Comparison of ENCODE assay signal across 22 cellular contexts in genomic region chr10:44788147-44788819, GRCh38.
DNase-seq lines count a peak whose midpoint lies in the region; ATAC-seq, FAIRE-seq and TF ChIP-seq lines count a peak whose summit lies in the region.
"Had no signal": no experiment of that assay in that cellular context is flagged by ENCODE, and none has a peak within 500 bp of the region (broad histone marks: within the 10 kb centered on the region; RNA-seq: fewer than 3 reads in every experiment).

No MANE protein-coding gene starts in this region.

- no peaks in the 10 kb centered on the region for H4K20me1 ChIP-seq in astrocyte (ENCODE audit: insufficient read depth, low read length)
- H4K20me1 ChIP-seq in neural progenitor cell (ENCODE audit: low read depth): no peaks in the 10 kb centered on the region
- H4K20me1 ChIP-seq: BLaER1 had no signal

- POLR2A ChIA-PET in naive thymus-derived CD8-positive, alpha-beta T cell (lab: Charles Lee): no interaction called here

- TF ChIP-seq POLR2A in esophagus muscularis mucosa (IDR thresholded peaks at IDR 0.05; ENCODE audit: low read depth): no peak
- TF ChIP-seq POLR2A in esophagus squamous epithelium (IDR thresholded peaks at IDR 0.05): no peak

- H3K4me3 Mint-ChIP-seq in astrocyte (ENCODE audit: unreplicated experiment) (no peak overlapping the region), neural progenitor cell (no peak overlapping the region)
- no peak overlapping the region for H3K4me3 Mint-ChIP-seq in naive thymus-derived CD8-positive, alpha-beta T cell
- H3K4me3 Mint-ChIP-seq: CD4-positive, alpha-beta T cell; H9 had no signal

- TF ChIP-seq CTCF in astrocyte (IDR thresholded peaks at IDR 0.05; ENCODE audit: insufficient read depth, low read depth, low read length) (no peak), esophagus muscularis mucosa (IDR thresholded peaks at IDR 0.05) (no peak), neural progenitor cell (IDR thresholded peaks at IDR 0.05) (no peak), esophagus squamous epithelium (IDR thresholded peaks at IDR 0.05) (no peak)

- H3K36me3 Mint-ChIP-seq in astrocyte (ENCODE audit: low read depth, unreplicated experiment) (no peaks in the 10 kb centered on the region), neural progenitor cell (no peaks in the 10 kb centered on the region)
- H3K36me3 Mint-ChIP-seq in naive thymus-derived CD8-positive, alpha-beta T cell: no peaks in the 10 kb centered on the region

- 90% methylated on average over 7 of the region's 8 CpGs for WGBS in esophagus muscularis mucosa
- 78 to 86% methylated on average over 8 of the region's 8 CpGs for WGBS in esophagus squamous epithelium, 2 donors

- H3K36me3 ChIP-seq in astrocyte (ENCODE audit: insufficient read depth, low read length): no peaks in the 10 kb centered on the region
- H3K36me3 ChIP-seq in esophagus muscularis mucosa: no peaks in the 10 kb centered on the region
- no peaks in the 10 kb centered on the region for H3K36me3 ChIP-seq in neural progenitor cell
- H3K36me3 ChIP-seq in esophagus squamous epithelium: no peaks in the 10 kb centered on the region
- H3K36me3 ChIP-seq: BLaER1 had no signal

- no peak overlapping the region for H3K9ac ChIP-seq in astrocyte (ENCODE audit: low read length)
- no peak overlapping the region for H3K9ac ChIP-seq in neural progenitor cell
- H3K9ac ChIP-seq: BLaER1 had no signal

- H3K27ac ChIP-seq in astrocyte (ENCODE audit: low read depth, low read length) (no peak overlapping the region), esophagus muscularis mucosa (replicated peaks in 1 of 4) (no peak overlapping the region), neural progenitor cell (no peak overlapping the region), esophagus squamous epithelium (no peak overlapping the region)
- H3K27ac ChIP-seq: BLaER1 had no signal

- H3K79me2 ChIP-seq in astrocyte (ENCODE audit: insufficient read depth, low read length) (no peaks in the 10 kb centered on the region), neural progenitor cell (ENCODE audit: low read depth) (no peaks in the 10 kb centered on the region)

- H3K4me3 ChIP-seq in astrocyte (ENCODE audit: insufficient read depth, low read depth, low read length) (no peak overlapping the region), esophagus muscularis mucosa (no peak overlapping the region), neural progenitor cell (no peak overlapping the region), esophagus squamous epithelium (no peak overlapping the region)
- H3K4me3 ChIP-seq: BLaER1, GM12878 had no signal

- ATAC-seq in naive thymus-derived CD8-positive, alpha-beta T cell: no peak
- ATAC-seq: GM12878, Panc1 had no signal

- no peaks in the 10 kb centered on the region for H3F3A ChIP-seq in neural progenitor cell (ENCODE audit: low read depth)

- H3K27me3 ChIP-seq in astrocyte (ENCODE audit: insufficient read depth, low read length) (no peaks in the 10 kb centered on the region), esophagus muscularis mucosa (no peaks in the 10 kb centered on the region), neural progenitor cell (no peaks in the 10 kb centered on the region), esophagus squamous epithelium (peaks cover 0 to 4% (median 0%) of the 10 kb centered on the region in 4 donors)
- H3K27me3 ChIP-seq: BLaER1 had no signal

- H3K9me3 Mint-ChIP-seq in astrocyte (ENCODE audit: unreplicated experiment): peaks cover 1% of the 10 kb centered on the region
- peaks cover 2% of the 10 kb centered on the region for H3K9me3 Mint-ChIP-seq in neural progenitor cell
- H3K9me3 Mint-ChIP-seq in naive thymus-derived CD8-positive, alpha-beta T cell: peaks cover 0 to 2% (median 0%) of the 10 kb centered on the region in 9 donors
- H3K9me3 Mint-ChIP-seq: CD4-positive, alpha-beta T cell; H9 had no signal

- H3K4me1 ChIP-seq in astrocyte (ENCODE audit: insufficient read depth, low read length) (peaks cover 6% of the 10 kb centered on the region), esophagus muscularis mucosa (peaks cover 0 to 5% (median 2%) of the 10 kb centered on the region in 4 donors), neural progenitor cell (no peaks in the 10 kb centered on the region), esophagus squamous epithelium (no peaks in the 10 kb centered on the region)
- H3K4me1 ChIP-seq: BLaER1 had no signal

- H2AFZ ChIP-seq in astrocyte (ENCODE audit: low read depth, low read length) (no peak overlapping the region), neural progenitor cell (replicated peaks) (no peak overlapping the region)

- intact Hi-C loops in esophagus muscularis mucosa (cut with DNase I) (no loop called here), esophagus squamous epithelium (cut with DNase I) (no loop called here)

- peak; percentile 77 for DNase-seq in astrocyte (ENCODE audit: low read depth)
- DNase-seq in esophagus muscularis mucosa (ENCODE audit: extremely low spot score): peak; percentile 66
- no peak for DNase-seq in neural progenitor cell (ENCODE audit: low spot score)
- no peak for DNase-seq in esophagus squamous epithelium (lab: John Stamatoyannopoulos, UW)
- no peak for DNase-seq in GOT3 (lab: John Stamatoyannopoulos, UW)
- DNase-seq in SW 1271 (lab: John Stamatoyannopoulos, UW): no peak
- no peak for DNase-seq in naive thymus-derived CD8-positive, alpha-beta T cell
- DNase-seq: ACHN; CD4-positive, alpha-beta T cell; COR-L47; DMS79 treated with DMSO at 0.1 percent for 48 hours; H9; KG1; NCI-H1105; NCI-H2029 treated with DMSO at 0.1 percent for 48 hours; NCI-H2171; NCI-H345; NCI-H524; NCI-H774 had no signal

- no peak for FAIRE-seq in astrocyte (lab: Jason Lieb, UNC)
- FAIRE-seq: GM12878 had no signal

- H3K27me3 Mint-ChIP-seq in astrocyte (ENCODE audit: low read depth, unreplicated experiment) (peaks cover 18% of the 10 kb centered on the region), neural progenitor cell (ENCODE audit: insufficient read depth, low read depth) (peaks cover 4% of the 10 kb centered on the region)
- peaks cover 4 to 44% (median 14%) of the 10 kb centered on the region in 5 donors for H3K27me3 Mint-ChIP-seq in naive thymus-derived CD8-positive, alpha-beta T cell

- no peak for TF ChIP-seq EP300 in esophagus muscularis mucosa (IDR thresholded peaks at IDR 0.05)

- H3K4me2 ChIP-seq in astrocyte (ENCODE audit: low read length) (no peak overlapping the region), neural progenitor cell (no peak overlapping the region)
- H3K4me2 ChIP-seq: BLaER1 had no signal

- H3K27ac Mint-ChIP-seq in astrocyte (ENCODE audit: unreplicated experiment) (no peak overlapping the region), neural progenitor cell (peak overlapping the region; percentile 9)
- H3K27ac Mint-ChIP-seq in naive thymus-derived CD8-positive, alpha-beta T cell: no peak overlapping the region
- H3K27ac Mint-ChIP-seq: CD4-positive, alpha-beta T cell had no signal

- H3K4me1 Mint-ChIP-seq in astrocyte (ENCODE audit: low read depth, unreplicated experiment): peaks cover 4% of the 10 kb centered on the region
- peaks cover 3% of the 10 kb centered on the region for H3K4me1 Mint-ChIP-seq in neural progenitor cell
- peaks cover 0 to 1% (median 0%) of the 10 kb centered on the region in 4 donors for H3K4me1 Mint-ChIP-seq in naive thymus-derived CD8-positive, alpha-beta T cell

- no peaks in the 10 kb centered on the region for H3K9me3 ChIP-seq in astrocyte (ENCODE audit: insufficient read depth, low read depth, low read length)
- no peaks in the 10 kb centered on the region for H3K9me3 ChIP-seq in esophagus muscularis mucosa
- no peaks in the 10 kb centered on the region for H3K9me3 ChIP-seq in neural progenitor cell (ENCODE audit: low read depth)
- no peaks in the 10 kb centered on the region for H3K9me3 ChIP-seq in esophagus squamous epithelium
- H3K9me3 ChIP-seq: BLaER1 had no signal

Comparison
In these comparisons a context has a peak if more than half of its experiments do, and no peak if none do; other contexts are left out.
1. DNase-seq: peak in astrocyte (single experiment) and esophagus muscularis mucosa (single experiment); none in neural progenitor cell (single experiment), esophagus squamous epithelium (single experiment), GOT3 (single experiment), SW 1271 (0 of 2) and naive thymus-derived CD8-positive, alpha-beta T cell (0 of 10).